ENCODE assay signal across 11 cellular contexts in genomic region chr5:170491479-170491878, GRCh38. TPM values are rescaled to one million over a fixed set of nuclear protein-coding genes. Genes with fewer than 3 reads are reported as not detected.
DNase-seq lines count a peak whose midpoint lies in the region; ATAC-seq and TF ChIP-seq lines count a peak whose summit lies in the region.
"Had no signal": no experiment of that assay in that cellular context is flagged by ENCODE, and none has a peak within 500 bp of the region (broad histone marks: within the 10 kb centered on the region; RNA-seq: fewer than 3 reads in every experiment).

No MANE protein-coding gene starts in this region.

- no peak overlapping the region for H2AFZ ChIP-seq in Karpas-422 (ENCODE audit: low read length)

- H3K9me3 ChIP-seq in Karpas-422 (ENCODE audit: low read length) (no peaks in the 10 kb centered on the region), tibial nerve (no peaks in the 10 kb centered on the region)

- H4K20me1 ChIP-seq in Karpas-422 (ENCODE audit: insufficient read depth, low read depth, low read length) = no peaks in the 10 kb centered on the region

- no peak for TF ChIP-seq POLR2A in tibial nerve (IDR thresholded peaks at IDR 0.05)

- WGBS in tibial nerve, 2 donors = 9 to 21% methylated on average over 5 of the region's 5 CpGs

- no peak overlapping the region for H3K9ac ChIP-seq in Karpas-422 (ENCODE audit: low read length)

- no peak overlapping the region for H3K4me2 ChIP-seq in Karpas-422 (ENCODE audit: low read depth, low read length, poor library complexity, severe bottlenecking)

- H3K9me2 ChIP-seq in Karpas-422 (replicated peaks; ENCODE audit: insufficient read depth, low read length) = no peaks in the 10 kb centered on the region

- H3K4me3 ChIP-seq in Karpas-422 (ENCODE audit: low read length) = no peak overlapping the region
- no peak overlapping the region for H3K4me3 ChIP-seq in tibial nerve

- no peaks in the 10 kb centered on the region for H3K27me3 ChIP-seq in Karpas-422 (ENCODE audit: low read length)
- no peaks in the 10 kb centered on the region for H3K27me3 ChIP-seq in tibial nerve

- no peaks in the 10 kb centered on the region for H3K79me2 ChIP-seq in Karpas-422 (ENCODE audit: low read length)

- DNase-seq in Karpas-422 (peak; percentile 57), amniotic stem cell (lab: John Stamatoyannopoulos, UW) (peak; percentile 6), hepatic stellate cell (ENCODE audit: low spot score) (peak; percentile 72), tibial nerve (ENCODE audit: low spot score in 2 of 2) (peak in 1 of 2 donors; percentile 33), nucleus accumbens (lab: John Stamatoyannopoulos, UW) (no peak), DMS153 treated with DMSO at 0.1 percent for 48 hours (lab: John Stamatoyannopoulos, UW; ENCODE audit: unreplicated experiment) (no peak)
- DNase-seq in stimulated activated CD4-positive, alpha-beta T cell treated with anti-CD3 and anti-CD28 coated beads, Interleukin-4, amount 100 ng/mL, for 24 hours = no peak
- DNase-seq: activated CD4-positive, alpha-beta T cell treated with anti-CD3 and anti-CD28 coated beads, Interleukin-2, amount 10 ng/mL, durations not matched to agents 24 days and 14 days; glutamatergic neuron; NCI-H1436 treated with DMSO at 0.1 percent for 48 hours had no signal

- H3K36me3 ChIP-seq in Karpas-422 (ENCODE audit: insufficient read depth, low read length) (no peaks in the 10 kb centered on the region), tibial nerve (no peaks in the 10 kb centered on the region)

- peak overlapping the region; percentile 99 for H3K27ac ChIP-seq in Karpas-422 (ENCODE audit: low read length)
- peak overlapping the region in 2 of 4 donors; percentile 75 to 80 for H3K27ac ChIP-seq in tibial nerve

- no peak for TF ChIP-seq CTCF in tibial nerve (IDR thresholded peaks at IDR 0.05)

- H3K4me1 ChIP-seq in Karpas-422 (ENCODE audit: low read length) = peaks cover 79% of the 10 kb centered on the region
- peaks cover 0 to 28% (median 11%) of the 10 kb centered on the region in 4 donors for H3K4me1 ChIP-seq in tibial nerve

- ATAC-seq in GM19023 (IDR thresholded peaks at IDR 0.05; ENCODE audit: unreplicated experiment) = no peak

- TF ChIP-seq EP300 in tibial nerve (IDR thresholded peaks at IDR 0.05) = peak; percentile 56 to 76

RNA-seq across cellular contexts. Expression of gene KCNIP1, which starts 12.3 kb away (rescaled TPM):
- 0.29 TPM in 1 of 2 replicates, not detected in the other for total RNA-seq in Karpas-422 (2014; rRNA removed; shearing (Covaris generic); ENCODE audit: low replicate concordance)
- total RNA-seq in tibial nerve = 1 to 10 TPM in 3 of 4 donors, not detected in 1; 4.8 to 9.2 (median 7.3) TPM
- total RNA-seq: activated CD4-positive, alpha-beta T cell treated with anti-CD3 and anti-CD28 coated beads, Interleukin-2, amount 10 ng/mL, durations not matched to agents 24 days and 14 days had no signal

Comparison
In these comparisons a context has a peak if more than half of its experiments do, and no peak if none do; other contexts are left out.
1. DNase-seq: peak in Karpas-422 (single experiment), amniotic stem cell (single experiment) and hepatic stellate cell (single experiment); none in nucleus accumbens (0 of 56), stimulated activated CD4-positive, alpha-beta T cell treated with anti-CD3 and anti-CD28 coated beads, Interleukin-4, amount 100 ng/mL, for 24 hours (single experiment) and DMS153 treated with DMSO at 0.1 percent for 48 hours (single experiment).